Comparison of ENCODE assay signal across 15 cellular contexts in genomic region chr5:76999451-76999850, GRCh38. TPM values are rescaled to one million over a fixed set of nuclear protein-coding genes. Genes with fewer than 3 reads are reported as not detected.
DNase-seq lines count a peak whose midpoint lies in the region; ATAC-seq, FAIRE-seq and TF ChIP-seq lines count a peak whose summit lies in the region.
"Had no signal": no experiment of that assay in that cellular context is flagged by ENCODE, and none has a peak within 500 bp of the region (broad histone marks: within the 10 kb centered on the region; RNA-seq: fewer than 3 reads in every experiment).

No MANE protein-coding gene starts in this region.

- no peak overlapping the region for H3K27ac Mint-ChIP-seq in activated T-cell treated with anti-CD3 and anti-CD28 coated beads, Interleukin-2, amount 50 U/mL, for 72 hours
- H3K27ac Mint-ChIP-seq: brain had no signal

- ATAC-seq in left lung, result peak; percentile 54
- ATAC-seq in activated T-cell treated with anti-CD3 and anti-CD28 coated beads, Interleukin-2, amount 50 U/mL, for 72 hours (replicated peaks in 1 of 2), result no peak
- ATAC-seq: activated T-cell treated with anti-CD3 and anti-CD28 coated beads, Interleukin-2, amount 50 U/mL, for 4 hours had no signal

- no peaks in the 10 kb centered on the region for H3K4me1 Mint-ChIP-seq in activated T-cell treated with anti-CD3 and anti-CD28 coated beads, Interleukin-2, amount 50 U/mL, for 72 hours (ENCODE audit: low read depth)
- H3K4me1 Mint-ChIP-seq: brain had no signal

- H3K4me3 ChIP-seq in brain microvascular endothelial cell (ENCODE audit: low read depth, low read length) (no peak overlapping the region), left lung (no peak overlapping the region)
- H3K4me3 ChIP-seq: left ventricle myocardium inferior had no signal

- intact Hi-C loops in left lung (cut with DNase I), result no loop called here

- H3K4me1 ChIP-seq in left lung, result peaks cover 0 to 3% of the 10 kb centered on the region in 2 donors
- H3K4me1 ChIP-seq: left ventricle myocardium inferior had no signal

- no peaks in the 10 kb centered on the region for H3K9me3 Mint-ChIP-seq in activated T-cell treated with anti-CD3 and anti-CD28 coated beads, Interleukin-2, amount 50 U/mL, for 72 hours
- H3K9me3 Mint-ChIP-seq: activated T-cell treated with anti-CD3 and anti-CD28 coated beads, Interleukin-2, amount 50 U/mL, for 4 hours; brain had no signal

- H3K27me3 ChIP-seq in brain microvascular endothelial cell (replicated peaks) (no peaks in the 10 kb centered on the region), left lung (peaks cover 0 to 9% of the 10 kb centered on the region in 2 donors)

- no peaks in the 10 kb centered on the region for H3K36me3 Mint-ChIP-seq in activated T-cell treated with anti-CD3 and anti-CD28 coated beads, Interleukin-2, amount 50 U/mL, for 72 hours (ENCODE audit: insufficient read depth in 2 of 2)
- H3K36me3 Mint-ChIP-seq: brain had no signal

- H3K36me3 ChIP-seq in brain microvascular endothelial cell (replicated peaks) (no peaks in the 10 kb centered on the region), left lung (no peaks in the 10 kb centered on the region)
- H3K36me3 ChIP-seq: left ventricle myocardium inferior had no signal

- H3K4me3 Mint-ChIP-seq in activated T-cell treated with anti-CD3 and anti-CD28 coated beads, Interleukin-2, amount 50 U/mL, for 72 hours, result no peak overlapping the region
- H3K4me3 Mint-ChIP-seq: activated T-cell treated with anti-CD3 and anti-CD28 coated beads, Interleukin-2, amount 50 U/mL, for 4 hours; brain had no signal

- no peaks in the 10 kb centered on the region for H3K9me3 ChIP-seq in left lung
- H3K9me3 ChIP-seq: left ventricle myocardium inferior had no signal

- DNase-seq in CD1c-positive myeloid dendritic cell (ENCODE audit: extremely low spot score), result peak; percentile 64
- DNase-seq in M059J (ENCODE audit: low read depth), result peak; percentile 86
- DNase-seq in brain microvascular endothelial cell, result peak; percentile 87
- no peak for DNase-seq in left lung
- DNase-seq in D721Med (ENCODE audit: insufficient read length, low spot score), result no peak
- no peak for DNase-seq in NCI-H187 treated with DMSO at 0.1 percent for 48 hours (lab: John Stamatoyannopoulos, UW)
- DNase-seq in D341Med (ENCODE audit: low spot score), result no peak
- no peak for DNase-seq in activated T-cell treated with anti-CD3 and anti-CD28 coated beads, Interleukin-2, amount 50 U/mL, for 72 hours
- DNase-seq: activated T-cell treated with anti-CD3 and anti-CD28 coated beads, Interleukin-2, amount 50 U/mL, for 4 hours; left ventricle myocardium inferior; NCI-H446 treated with DMSO at 0.1 percent for 48 hours; SHP77; stimulated activated CD4-positive, alpha-beta T cell treated with anti-CD3 and anti-CD28 coated beads, Interleukin-12 subunit alpha, Interleukin-12 subunit beta, amount 100 ng/mL, for 4 hours had no signal

- H3K27me3 Mint-ChIP-seq in activated T-cell treated with anti-CD3 and anti-CD28 coated beads, Interleukin-2, amount 50 U/mL, for 72 hours (ENCODE audit: low read depth), result peaks cover 18% of the 10 kb centered on the region

- no peak for TF ChIP-seq CTCF in brain microvascular endothelial cell (IDR thresholded peaks at IDR 0.05; ENCODE audit: low read depth, low read length, missing control alignments)
- no peak for TF ChIP-seq CTCF in left lung (IDR thresholded peaks at IDR 0.05)
- TF ChIP-seq CTCF in D721Med (IDR thresholded peaks at IDR 0.05; ENCODE audit: insufficient read depth, missing control alignments), result no peak

- no peak for FAIRE-seq in D721Med (lab: Jason Lieb, UNC)
- FAIRE-seq: frontal cortex had no signal

- H3K27ac ChIP-seq in brain microvascular endothelial cell (peak overlapping the region; percentile 61), left lung (no peak overlapping the region)
- H3K27ac ChIP-seq: left ventricle myocardium inferior had no signal

- in situ Hi-C loops in brain microvascular endothelial cell (cut with HindIII; ENCODE audit: low pct_ligation_motif_present, low sequenced_read_pairs), result no loop called here

RNA-seq across cellular contexts. Expression of gene AGGF1, which starts 30.8 kb away (rescaled TPM):
- total RNA-seq in M059J (2014; rRNA removed; shearing (Covaris generic)), result 19.2 and 24.2 TPM in 2 replicates
- total RNA-seq in left lung, result 10 to 100 TPM; 20.9 to 21.0 TPM
- 10 to 100 TPM; 19.1 to 22.8 TPM for total RNA-seq in activated T-cell treated with anti-CD3 and anti-CD28 coated beads, Interleukin-2, amount 50 U/mL, for 72 hours

RNA-seq across cellular contexts. Expression of gene CRHBP, which starts 46.6 kb away (rescaled TPM):
- not detected in 2 replicates for total RNA-seq in M059J (2014; rRNA removed; shearing (Covaris generic))
- total RNA-seq in left lung, result under 1 TPM in 1 of 2 donors, not detected in 1; 0.65 TPM
- under 1 TPM; 0.26 to 0.67 TPM for total RNA-seq in activated T-cell treated with anti-CD3 and anti-CD28 coated beads, Interleukin-2, amount 50 U/mL, for 72 hours
- total RNA-seq: activated T-cell treated with anti-CD3 and anti-CD28 coated beads, Interleukin-2, amount 50 U/mL, for 4 hours had no signal

Comparison
In these comparisons a context has a peak if more than half of its experiments do, and no peak if none do; other contexts are left out.
1. DNase-seq: peak in CD1c-positive myeloid dendritic cell (single experiment), M059J (single experiment) and brain microvascular endothelial cell (single experiment); none in left lung (0 of 2), D721Med (single experiment), NCI-H187 treated with DMSO at 0.1 percent for 48 hours (single experiment), D341Med (single experiment) and activated T-cell treated with anti-CD3 and anti-CD28 coated beads, Interleukin-2, amount 50 U/mL, for 72 hours (0 of 2).